Comparison of ENCODE assay signal across 8 cellular contexts in genomic region chr5:132557425-132557805, GRCh38. TPM values are rescaled to one million over a fixed set of nuclear protein-coding genes. Genes with fewer than 3 reads are reported as not detected.
DNase-seq lines count a peak whose midpoint lies in the region; ATAC-seq, FAIRE-seq and TF ChIP-seq lines count a peak whose summit lies in the region.

No MANE protein-coding gene starts in this region.

- DNase-seq in AML-193 (lab: John Stamatoyannopoulos, UW), result peak; percentile 9 to 17
- peak; percentile 9 for DNase-seq in GM18507 (ENCODE audit: extremely low spot score, insufficient read length, low read depth)
- DNase-seq in SK-N-DZ (ENCODE audit: low spot score), result peak; percentile 41
- peak; percentile 62 for DNase-seq in MCF 10A (ENCODE audit: unreplicated experiment)
- no peak for DNase-seq in kidney
- peak; percentile 30 for DNase-seq in stimulated activated CD4-positive, alpha-beta T cell treated with anti-CD3 and anti-CD28 coated beads, Interleukin-1b, Interleukin-23, amount 100 ng/mL, for 48 hours

- peak; percentile 21 for ATAC-seq in HG03139 (IDR thresholded peaks at IDR 0.05; ENCODE audit: unreplicated experiment)
- no peak for ATAC-seq in GM18861 (IDR thresholded peaks at IDR 0.05; ENCODE audit: unreplicated experiment)

- H3K9ac ChIP-seq in kidney (ENCODE audit: low read length in 2 of 2), result peak overlapping the region; percentile 41 to 90

- H3K36me3 Mint-ChIP-seq in MCF 10A (ENCODE audit: insufficient read depth, unreplicated experiment), result peaks cover 18% of the 10 kb centered on the region

- H3K4me3 Mint-ChIP-seq in MCF 10A (ENCODE audit: unreplicated experiment), result peak overlapping the region; percentile 97

- intact Hi-C loops in MCF 10A (cut with micrococcal nuclease), result no loop called here
- intact Hi-C loops in kidney (cut with DNase I), result no loop called here

- H3K27ac ChIP-seq in kidney (ENCODE audit: low read depth in 2 of 2, low read length in 2 of 2), result peak overlapping the region; percentile 63 to 82

- H3K36me3 ChIP-seq in kidney (ENCODE audit: control insufficient read depth in 1 of 2, insufficient read depth in 2 of 2, low read length in 2 of 2), result no peaks in the 10 kb centered on the region

- peak overlapping the region; percentile 99 for H3K27ac Mint-ChIP-seq in MCF 10A (ENCODE audit: low read depth, unreplicated experiment)

- H3K4me1 ChIP-seq in kidney (ENCODE audit: control insufficient read depth in 1 of 2, insufficient read depth in 1 of 2, low read depth in 1 of 2, low read length in 2 of 2), result peaks cover 2 to 5% of the 10 kb centered on the region in 2 donors

- peak; percentile 82 for FAIRE-seq in GM18507 (lab: Jason Lieb, UNC)
- no peak for FAIRE-seq in kidney (lab: Jason Lieb, UNC)

- no TSS peak for BruUV-seq in MCF 10A (replicated peaks; lab: Mats Ljungman, UMichigan)

- no peaks in the 10 kb centered on the region for H3K27me3 Mint-ChIP-seq in MCF 10A (ENCODE audit: insufficient read depth, unreplicated experiment)

- no peaks in the 10 kb centered on the region for H3K9me3 ChIP-seq in kidney (ENCODE audit: control insufficient read depth in 1 of 2, low read length in 2 of 2)

- H3K4me1 Mint-ChIP-seq in MCF 10A (ENCODE audit: insufficient read depth, unreplicated experiment), result peaks cover 16% of the 10 kb centered on the region

- H3K4me3 ChIP-seq in kidney (ENCODE audit: low read length in 2 of 2), result peak overlapping the region; percentile 79 to 88

- CTCF ChIA-PET in MCF 10A (lab: Yijun Ruan, JAX), result interaction anchor here (0.5 to 1.6 kb wide), 5 partner anchors 30 to 580 kb away, joined by 3 to 6 read pairs (median 4); no protein-coding TSS in a partner anchor

- POLR2A ChIA-PET in MCF 10A (lab: Yijun Ruan, JAX), result interaction anchor here (0.5 to 2.6 kb wide), 25 partner anchors 8 to 495 kb away, joined by 3 to 17 read pairs (median 4); partner anchors contain the start of genes GDF9, HSPA4, SHROOM1 and SLC22A4

- H3K9me3 Mint-ChIP-seq in MCF 10A (ENCODE audit: unreplicated experiment), result no peaks in the 10 kb centered on the region

- TF ChIP-seq CTCF in MCF 10A (IDR thresholded peaks at IDR 0.05; ENCODE audit: unreplicated experiment) (no peak), kidney (IDR thresholded peaks at IDR 0.05; ENCODE audit: borderline replicate concordance, extremely low read depth, insufficient read depth) (no peak)

RNA-seq across cellular contexts. Expression of gene RAD50, which starts 0.6 kb away (rescaled TPM):
- polyA plus RNA-seq in SK-N-DZ (2014; cell fraction: cytosol; rRNA removed), result 12.6 and 13.5 TPM in 2 replicates
- 20.1 and 28.1 TPM in 2 replicates for polyA plus RNA-seq in SK-N-DZ (2014; cell fraction: nucleus; rRNA removed)
- total RNA-seq in MCF 10A (2022) (145 TPM in 2 replicates), kidney (36.4 TPM)
- polyA plus RNA-seq in kidney (ENCODE audit: insufficient read depth, low read depth, low replicate concordance), result 12.6 TPM

RNA-seq across cellular contexts. Expression of gene IL5, which starts 14.1 kb away (rescaled TPM):
- 0.19 TPM in 1 of 2 replicates, not detected in the other for polyA plus RNA-seq in SK-N-DZ (2014; cell fraction: cytosol; rRNA removed)
- not detected in 2 replicates for polyA plus RNA-seq in SK-N-DZ (2014; cell fraction: nucleus; rRNA removed)
- not detected in 2 replicates for total RNA-seq in MCF 10A (2022)
- not detected for total RNA-seq in kidney
- not detected for polyA plus RNA-seq in kidney (ENCODE audit: insufficient read depth, low read depth, low replicate concordance)
